In genomic region chr16:67441289-67441753, GRCh38 we compare ENCODE assay signal across 13 cellular contexts. TPM values are rescaled to one million over a fixed set of nuclear protein-coding genes. Genes with fewer than 3 reads are reported as not detected.
DNase-seq lines count a peak whose midpoint lies in the region; ATAC-seq and TF ChIP-seq lines count a peak whose summit lies in the region.
"Had no signal": no experiment of that assay in that cellular context is flagged by ENCODE, and none has a peak within 500 bp of the region (broad histone marks: within the 10 kb centered on the region; RNA-seq: fewer than 3 reads in every experiment).

No MANE protein-coding gene starts in this region.

- CTCF ChIA-PET in CD8-positive, alpha-beta T cell (lab: Charles Lee): no interaction called here

- POLR2A ChIA-PET in CD8-positive, alpha-beta T cell (lab: Charles Lee): no interaction called here

- TF ChIP-seq CTCF in CD8-positive, alpha-beta T cell (IDR thresholded peaks at IDR 0.05): no peak
- TF ChIP-seq CTCF in osteocyte (IDR thresholded peaks at IDR 0.05) (no peak), tibial artery (IDR thresholded peaks at IDR 0.05) (no peak)

- H3K36me3 ChIP-seq in CD8-positive, alpha-beta T cell (ENCODE audit: insufficient read depth, low read length): peaks cover 22% of the 10 kb centered on the region
- H3K36me3 ChIP-seq in mucosa of rectum (ENCODE audit: control insufficient read depth in 2 of 2, insufficient read depth in 2 of 2, low read length in 2 of 2) (peaks cover 57 to 65% of the 10 kb centered on the region in 2 donors), MG63 (no peaks in the 10 kb centered on the region), tibial artery (peaks cover 18 to 65% (median 44%) of the 10 kb centered on the region in 3 donors)

- H3K4me3 Mint-ChIP-seq in CD8-positive, alpha-beta T cell: no peak overlapping the region
- no peak overlapping the region for H3K4me3 Mint-ChIP-seq in osteocyte (ENCODE audit: unreplicated experiment)
- H3K4me3 Mint-ChIP-seq: GM23338 had no signal

- intact Hi-C loops in CD8-positive, alpha-beta T cell (cut with DNase I, micrococcal nuclease): no loop called here
- intact Hi-C loops in tibial artery (cut with DNase I; ENCODE audit: low total_unique reads): no loop called here

- peaks cover 70% of the 10 kb centered on the region for H3K36me3 Mint-ChIP-seq in CD8-positive, alpha-beta T cell
- peaks cover 15% of the 10 kb centered on the region for H3K36me3 Mint-ChIP-seq in osteocyte (ENCODE audit: unreplicated experiment)

- H3K27ac ChIP-seq in CD8-positive, alpha-beta T cell (ENCODE audit: low read depth, low read length): no peak overlapping the region
- H3K27ac ChIP-seq in mucosa of rectum (ENCODE audit: low read depth in 2 of 2, low read length in 2 of 2) (peak overlapping the region; percentile 94 to 97), tibial artery (no peak overlapping the region)
- H3K27ac ChIP-seq: HL-60 had no signal

- ATAC-seq in CD8-positive, alpha-beta T cell: no peak
- no peak for ATAC-seq in GM21529 (IDR thresholded peaks at IDR 0.05; ENCODE audit: unreplicated experiment)
- ATAC-seq: GM23338 had no signal

- H3K4me1 ChIP-seq in CD8-positive, alpha-beta T cell (ENCODE audit: insufficient read depth, low read length): no peaks in the 10 kb centered on the region
- H3K4me1 ChIP-seq in mucosa of rectum (ENCODE audit: control insufficient read depth in 2 of 2, insufficient read depth in 2 of 2, low read length in 2 of 2) (peaks cover 59 to 61% of the 10 kb centered on the region in 2 donors), tibial artery (peaks cover 0 to 35% (median 10%) of the 10 kb centered on the region in 4 donors)

- peak overlapping the region; percentile 70 to 86 for H3K9ac ChIP-seq in mucosa of rectum (ENCODE audit: low read depth in 1 of 2, low read length in 2 of 2)

- H3K27me3 Mint-ChIP-seq in CD8-positive, alpha-beta T cell (ENCODE audit: low read depth): no peaks in the 10 kb centered on the region
- H3K27me3 Mint-ChIP-seq in osteocyte (ENCODE audit: unreplicated experiment): no peaks in the 10 kb centered on the region

- DNase-seq in CD8-positive, alpha-beta T cell: no peak
- DNase-seq in NCI-H128 (lab: John Stamatoyannopoulos, UW; ENCODE audit: unreplicated experiment) (peak; percentile 65), cerebellar cortex (ENCODE audit: low spot score) (peak; percentile 89), MG63 (no peak), osteocyte (ENCODE audit: extremely low spot score, unreplicated experiment) (no peak), tibial artery (no peak)
- DNase-seq: hippocampal formation; NK-92 treated with Interleukin-12 subunit alpha and Interleukin-12 subunit beta, amount 100 ng/mL, for 24 hours had no signal

- no peaks in the 10 kb centered on the region for H3K9me3 ChIP-seq in CD8-positive, alpha-beta T cell (ENCODE audit: low read length)
- no peaks in the 10 kb centered on the region for H3K9me3 ChIP-seq in mucosa of rectum (ENCODE audit: control insufficient read depth in 2 of 2, low read length in 2 of 2)
- H3K9me3 ChIP-seq in MG63: no peaks in the 10 kb centered on the region
- no peaks in the 10 kb centered on the region for H3K9me3 ChIP-seq in tibial artery

- no peaks in the 10 kb centered on the region for H3K4me1 Mint-ChIP-seq in CD8-positive, alpha-beta T cell (ENCODE audit: low read depth)
- peaks cover 6% of the 10 kb centered on the region for H3K4me1 Mint-ChIP-seq in osteocyte (ENCODE audit: unreplicated experiment)

- no peak overlapping the region for H3K4me3 ChIP-seq in CD8-positive, alpha-beta T cell (ENCODE audit: low read depth, low read length)
- H3K4me3 ChIP-seq in mucosa of rectum (ENCODE audit: low read length in 2 of 2) (no peak overlapping the region), MG63 (no peak overlapping the region), tibial artery (no peak overlapping the region)
- H3K4me3 ChIP-seq: GM23338 had no signal

- peak overlapping the region; percentile 27 for H3K27ac Mint-ChIP-seq in CD8-positive, alpha-beta T cell
- H3K27ac Mint-ChIP-seq in osteocyte (ENCODE audit: unreplicated experiment): no peak overlapping the region

- H3K9me3 Mint-ChIP-seq in CD8-positive, alpha-beta T cell: no peaks in the 10 kb centered on the region
- no peaks in the 10 kb centered on the region for H3K9me3 Mint-ChIP-seq in osteocyte (ENCODE audit: unreplicated experiment)
- H3K9me3 Mint-ChIP-seq: GM23338 had no signal

- no peaks in the 10 kb centered on the region for H3K27me3 ChIP-seq in CD8-positive, alpha-beta T cell (ENCODE audit: insufficient read depth, low read length)
- H3K27me3 ChIP-seq in mucosa of rectum (ENCODE audit: control insufficient read depth in 2 of 2, insufficient read depth in 2 of 2, low read length in 2 of 2) (no peaks in the 10 kb centered on the region), MG63 (no peaks in the 10 kb centered on the region), tibial artery (no peaks in the 10 kb centered on the region)

RNA-seq across cellular contexts. Expression of gene HSD11B2, which starts 10.4 kb away (rescaled TPM):
- total RNA-seq in CD8-positive, alpha-beta T cell: not detected
- total RNA-seq in MG63 (2014; rRNA removed; shearing (Covaris generic); ENCODE audit: low replicate concordance): not detected in 2 replicates
- 0.40 and 0.68 TPM in 2 replicates for total RNA-seq in osteocyte
- total RNA-seq: osteoblast had no signal

RNA-seq across cellular contexts. Expression of gene ZDHHC1, which starts 25.0 kb away (rescaled TPM):
- total RNA-seq in CD8-positive, alpha-beta T cell: not detected
- 2.3 TPM in 1 of 2 replicates, not detected in the other for total RNA-seq in MG63 (2014; rRNA removed; shearing (Covaris generic); ENCODE audit: low replicate concordance)
- total RNA-seq in osteocyte: 13.5 and 15.4 TPM in 2 replicates

RNA-seq across cellular contexts. Expression of gene ATP6V0D1, which starts 39.6 kb away (rescaled TPM):
- 10 to 100 TPM; 56.3 to 62.0 TPM for total RNA-seq in CD8-positive, alpha-beta T cell
- total RNA-seq in MG63 (2014; rRNA removed; shearing (Covaris generic); ENCODE audit: low replicate concordance): 30.8 and 42.3 TPM in 2 replicates
- total RNA-seq in osteocyte: 112 and 116 TPM in 2 replicates

RNA-seq across cellular contexts. Expression of gene AGRP, which starts 42.0 kb away (rescaled TPM):
- not detected for total RNA-seq in CD8-positive, alpha-beta T cell
- total RNA-seq in MG63 (2014; rRNA removed; shearing (Covaris generic); ENCODE audit: low replicate concordance): not detected in 2 replicates
- not detected in 2 replicates for total RNA-seq in osteocyte
- total RNA-seq: GM23338, osteoblast had no signal

RNA-seq across cellular contexts. Expression of gene TPPP3, which starts 48.0 kb away (rescaled TPM):
- total RNA-seq in CD8-positive, alpha-beta T cell: not detected
- total RNA-seq in MG63 (2014; rRNA removed; shearing (Covaris generic); ENCODE audit: low replicate concordance): not detected in 2 replicates
- 1.4 and 1.5 TPM in 2 replicates for total RNA-seq in osteocyte

Comparison
In these comparisons a context has a peak if more than half of its experiments do, and no peak if none do; other contexts are left out.
1. DNase-seq: peak in NCI-H128 (single experiment) and cerebellar cortex (single experiment); none in CD8-positive, alpha-beta T cell (0 of 7), MG63 (single experiment), osteocyte (single experiment) and tibial artery (0 of 2).
2. H3K27ac ChIP-seq: peak in mucosa of rectum (2 of 2); none in CD8-positive, alpha-beta T cell (single experiment) and tibial artery (0 of 2).